Comparison of ENCODE assay signal across 2 cellular contexts in genomic region chr15:38112406-38112805, GRCh38.
TF ChIP-seq lines count a peak whose summit lies in the region.

No MANE protein-coding gene starts in this region.

TF ChIP-seq in GM23338, 12 proteins besides CTCF, POLR2A, EP300 and RAD21 (continued from another document):
- TF ChIP-seq ETS1 (IDR thresholded peaks at IDR 0.05) (no peak), REST (IDR thresholded peaks at IDR 0.05; ENCODE audit: unreplicated experiment) (no peak), POLR2AphosphoS5 (IDR thresholded peaks at IDR 0.05; ENCODE audit: low read depth) (no peak), ZNF462 (CRISPR knock-in tag; IDR thresholded peaks at IDR 0.05) (no peak)
TF ChIP-seq in GM23338: peak in this region for 0.

TF ChIP-seq in H1, 55 proteins besides CTCF, POLR2A, EP300 and RAD21 (continued from another document):
- TF ChIP-seq SP4 (IDR thresholded peaks at IDR 0.05; ENCODE audit: low read length) (no peak), GABPA (IDR thresholded peaks at IDR 0.05; ENCODE audit: borderline replicate concordance, insufficient read depth, low read length) (no peak), NRF1 (IDR thresholded peaks at IDR 0.05; ENCODE audit: low read depth, low read length) (no peak), PHF8 (conservative IDR thresholded peaks at IDR 0.05; ENCODE audit: low read depth, low read length) (no peak), JUN (IDR thresholded peaks at IDR 0.05; ENCODE audit: low read depth, low read length) (no peak), YY1 (IDR thresholded peaks at IDR 0.05; ENCODE audit: low read depth, low read length) (no peak), CHD1 (IDR thresholded peaks at IDR 0.05; ENCODE audit: low read depth, low read length) (no peak)
